ENCODE assay signal across 8 cellular contexts in the genomic region with DNA sequence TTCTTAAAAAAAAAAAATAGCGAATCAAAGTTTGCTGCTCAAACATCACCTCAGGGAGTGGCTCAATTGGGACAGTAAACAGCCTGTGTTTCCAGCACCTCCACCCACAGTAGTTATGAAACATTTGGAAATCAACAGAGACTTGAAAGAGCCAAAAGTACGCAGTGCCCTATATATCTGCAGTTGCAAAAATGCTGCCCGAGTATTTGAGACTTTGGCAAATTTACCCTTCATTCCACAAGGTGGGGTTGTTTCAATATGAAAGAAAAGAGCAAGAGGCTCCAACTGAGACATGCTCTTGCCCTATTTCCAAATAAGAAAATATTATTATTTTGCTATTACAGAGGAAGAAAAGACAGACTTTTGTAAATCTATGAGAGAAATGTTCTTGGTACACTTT.
DNase-seq lines count a peak whose midpoint lies in the region; ATAC-seq and TF ChIP-seq lines count a peak whose summit lies in the region.

No MANE protein-coding gene starts in this region.

- H3K36me3 ChIP-seq in right atrium auricular region, result no peaks in the 10 kb centered on the region

- H3K27ac ChIP-seq in right atrium auricular region (no peak overlapping the region), coronary artery (no peak overlapping the region)

- peak; percentile 76 for ATAC-seq in Right ventricle myocardium inferior
- ATAC-seq in stimulated activated effector memory CD8-positive, alpha-beta T cell treated with anti-CD3 and anti-CD28 coated beads, Interleukin-12 subunit alpha, Interleukin-12 subunit beta, amount 100 ng/mL, for 72 hours, result no peak
- ATAC-seq in left colon, result no peak

- H3K4me3 ChIP-seq in right atrium auricular region, result no peak overlapping the region
- no peak overlapping the region for H3K4me3 ChIP-seq in coronary artery

- no peaks in the 10 kb centered on the region for H3K36me3 Mint-ChIP-seq in stimulated activated effector memory CD8-positive, alpha-beta T cell treated with anti-CD3 and anti-CD28 coated beads, Interleukin-12 subunit alpha, Interleukin-12 subunit beta, amount 100 ng/mL, for 72 hours

- H3K9me3 Mint-ChIP-seq in stimulated activated effector memory CD8-positive, alpha-beta T cell treated with anti-CD3 and anti-CD28 coated beads, Interleukin-12 subunit alpha, Interleukin-12 subunit beta, amount 100 ng/mL, for 72 hours, result peaks cover 14% of the 10 kb centered on the region

- H3K4me1 Mint-ChIP-seq in stimulated activated effector memory CD8-positive, alpha-beta T cell treated with anti-CD3 and anti-CD28 coated beads, Interleukin-12 subunit alpha, Interleukin-12 subunit beta, amount 100 ng/mL, for 72 hours, result no peaks in the 10 kb centered on the region

- H3K27me3 ChIP-seq in right atrium auricular region, result no peaks in the 10 kb centered on the region

- H3K9me3 ChIP-seq in right atrium auricular region, result no peaks in the 10 kb centered on the region

- no peak overlapping the region for H3K27ac Mint-ChIP-seq in stimulated activated effector memory CD8-positive, alpha-beta T cell treated with anti-CD3 and anti-CD28 coated beads, Interleukin-12 subunit alpha, Interleukin-12 subunit beta, amount 100 ng/mL, for 72 hours

- DNase-seq in Right ventricle myocardium inferior (ENCODE audit: missing footprints) (no peak), right atrium auricular region (ENCODE audit: low spot score) (no peak), RKO (ENCODE audit: low spot score) (peak; percentile 35), globus pallidus (ENCODE audit: low spot score) (peak; percentile 3), stromal cell of bone marrow (ENCODE audit: low read depth) (peak; percentile 43), coronary artery (ENCODE audit: low spot score) (no peak), left colon (no peak)
- DNase-seq in stimulated activated effector memory CD8-positive, alpha-beta T cell treated with anti-CD3 and anti-CD28 coated beads, Interleukin-12 subunit alpha, Interleukin-12 subunit beta, amount 100 ng/mL, for 72 hours (ENCODE audit: low spot score in 2 of 2), result no peak

- no peaks in the 10 kb centered on the region for H3K4me1 ChIP-seq in right atrium auricular region

- peak in 1 of 2 donors; percentile 23 for TF ChIP-seq CTCF in right atrium auricular region (IDR thresholded peaks at IDR 0.05)
- no peak for TF ChIP-seq CTCF in coronary artery (IDR thresholded peaks at IDR 0.05)

- H3K4me3 Mint-ChIP-seq in stimulated activated effector memory CD8-positive, alpha-beta T cell treated with anti-CD3 and anti-CD28 coated beads, Interleukin-12 subunit alpha, Interleukin-12 subunit beta, amount 100 ng/mL, for 72 hours, result no peak overlapping the region

- intact Hi-C loops in Right ventricle myocardium inferior (cut with DNase I), result loop anchor here (10.0 kb wide), 1 partner anchor 344 kb away; no protein-coding TSS in a partner anchor
- intact Hi-C loops in left colon (cut with DNase I, micrococcal nuclease), result no loop called here

Comparison
In these comparisons a context has a peak if more than half of its experiments do, and no peak if none do; other contexts are left out.
1. DNase-seq: peak in RKO (single experiment), globus pallidus (single experiment) and stromal cell of bone marrow (single experiment); none in Right ventricle myocardium inferior (single experiment), right atrium auricular region (single experiment), stimulated activated effector memory CD8-positive, alpha-beta T cell treated with anti-CD3 and anti-CD28 coated beads, Interleukin-12 subunit alpha, Interleukin-12 subunit beta, amount 100 ng/mL, for 72 hours (0 of 2), coronary artery (single experiment) and left colon (0 of 2).